ENCODE assay signal across 7 cellular contexts in the genomic region with DNA sequence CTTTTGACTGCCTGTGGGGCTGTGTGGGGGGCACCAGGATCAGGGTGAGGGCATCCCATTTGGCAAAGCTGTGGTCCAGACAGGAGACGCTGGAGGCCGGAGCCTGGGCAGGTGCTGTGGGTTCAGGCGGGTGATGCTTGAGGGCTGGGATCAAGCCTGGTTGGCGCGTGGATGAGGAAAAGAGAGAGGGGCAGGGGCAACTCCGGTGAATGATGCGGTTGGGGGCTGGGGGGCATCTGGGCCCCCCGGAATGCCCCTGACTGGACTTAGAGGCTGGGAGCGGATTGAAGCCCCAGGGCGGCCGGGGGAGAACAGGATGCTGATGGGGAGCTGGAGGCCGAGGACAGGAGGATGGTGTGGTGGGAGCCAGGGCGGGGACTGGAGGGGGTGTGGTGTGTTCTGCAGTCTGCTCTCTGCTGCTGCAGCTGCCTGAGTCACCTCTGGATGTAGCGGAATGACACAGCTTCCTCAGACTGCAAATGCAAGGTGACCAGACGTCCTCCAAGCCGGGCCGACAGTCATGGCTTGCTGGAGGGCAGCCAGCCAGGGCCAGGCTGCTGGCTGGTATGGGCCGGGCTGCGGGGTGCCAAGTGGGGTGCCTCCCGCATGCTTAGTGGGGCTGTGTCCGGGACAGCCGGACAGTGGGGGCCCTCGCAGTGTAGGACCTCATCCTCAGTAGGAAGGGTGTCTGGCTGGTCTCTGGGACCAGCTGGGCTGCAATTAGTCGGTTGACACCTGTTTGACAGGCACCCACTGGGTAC. TPM values are rescaled to one million over a fixed set of nuclear protein-coding genes. Genes with fewer than 3 reads are reported as not detected.
A peak's percentile ranks its signal among the peaks of the same experiment; 100 is the strongest.
DNase-seq lines count a peak whose midpoint lies in the region; ATAC-seq, FAIRE-seq and TF ChIP-seq lines count a peak whose summit lies in the region.

No MANE protein-coding gene starts in this region.

- CTCF ChIA-PET in K562 (lab: Yijun Ruan, JAX; ENCODE audit: low intra/inter-chr PET ratio), result no interaction called here

- H3K4me3 ChIP-seq in K562 (no peak overlapping the region), testis (no peak overlapping the region)

- POLR2A ChIA-PET in K562 (lab: Yijun Ruan, JAX), result interaction anchor here (0.6 to 1.7 kb wide), 9 partner anchors 8 to 485 kb away, joined by 3 to 6 read pairs (median 3); no protein-coding TSS in a partner anchor

- no TSS peak for BruUV-seq in K562 (replicated peaks; lab: Mats Ljungman, UMichigan)

- no peak for TF ChIP-seq CTCF in GM13977 (IDR thresholded peaks at IDR 0.05; ENCODE audit: extremely low read depth, insufficient read depth, missing control alignments)
- no peak for TF ChIP-seq CTCF in K562 (IDR thresholded peaks at IDR 0.05 in 2 of 3, conservative IDR thresholded peaks at IDR 0.05 in 1 of 3; ENCODE audit: insufficient read depth in 2 of 3, low read depth in 1 of 3, low read length in 3 of 3)
- TF ChIP-seq CTCF in testis (IDR thresholded peaks at IDR 0.05), result no peak

- TF ChIP-seq POLR2A in K562 (conservative IDR thresholded peaks at IDR 0.05), result no peak
- no peak for TF ChIP-seq POLR2A in testis (IDR thresholded peaks at IDR 0.05)

- DNase-seq in GM13977 (ENCODE audit: low spot score) (peak; percentile 73), NCI-H460 (ENCODE audit: extremely low read depth, low read depth) (peak; percentile 75), K562 (ENCODE audit: extremely low read depth in 1 of 4, low spot score in 3 of 4) (peak; percentile 49 to 88 (median 67)), left lobe of liver (ENCODE audit: low spot score) (peak; percentile 50), testis (no peak), NCI-H187 (lab: John Stamatoyannopoulos, UW) (no peak), NCI-H1092 (lab: John Stamatoyannopoulos, UW) (no peak)

- peak overlapping the region in 1 of 2 experiments; percentile 84; a peak in 2 of 4 replicates for H3K9ac ChIP-seq in K562 (ENCODE audit: insufficient read depth in 1 of 2, low read depth in 2 of 2, low read length in 2 of 2)

- in situ Hi-C loops in GM13977 (cut with MboI; ENCODE audit: low pct_unique_long_range_greater_than_20kb, low sequenced_read_pairs, unreplicated experiment) (no loop called here), K562 (cut with MboI) (no loop called here)

- H3K27ac ChIP-seq in K562 (ENCODE audit: extremely low read depth, low read depth, low read length) (peak overlapping the region; percentile 59; the same call in 1 of the 3 replicates), testis (peak overlapping the region; percentile 78 to 90)

- H3K79me2 ChIP-seq in K562 (ENCODE audit: control insufficient read depth, insufficient read depth, low read length), result peaks cover 73% of the 10 kb centered on the region

- peaks cover 14% of the 10 kb centered on the region for H3K9me1 ChIP-seq in K562 (ENCODE audit: control insufficient read depth, insufficient read depth, low read length)

- no peak for TF ChIP-seq EP300 in K562 (IDR thresholded peaks at IDR 0.05; ENCODE audit: low read length)

- peak; percentile 97 for FAIRE-seq in K562 (lab: Jason Lieb, UNC)

- WGBS in K562 (ENCODE audit: insufficient coverage, low coverage, missing lambda C conversion rate), result 44% methylated on average over 15 of the region's 24 CpGs
- WGBS in testis, 2 donors, result 80 to 91% methylated on average over 13 to 24 of the region's 24 CpGs

- no peaks in the 10 kb centered on the region for H3K9me3 ChIP-seq in K562 (replicated peaks; ENCODE audit: control insufficient read depth, insufficient read depth, low read depth, low read length)
- H3K9me3 ChIP-seq in testis, result no peaks in the 10 kb centered on the region

- H3K36me3 ChIP-seq in K562 (ENCODE audit: control insufficient read depth, insufficient read depth, low read length), result peaks cover 19% of the 10 kb centered on the region; the same call in 2 of the 3 replicates
- H3K36me3 ChIP-seq in testis (ENCODE audit: low read depth, missing control alignments), result no peaks in the 10 kb centered on the region

- intact Hi-C loops in K562 (cut with micrococcal nuclease) (no loop called here), testis (cut with DNase I; ENCODE audit: low total_unique reads) (no loop called here)

- H3K27me3 ChIP-seq in K562 (ENCODE audit: control insufficient read depth in 2 of 2, insufficient read depth in 2 of 2, low read length in 2 of 2) (peaks cover 0 to 3% of the 10 kb centered on the region in 2 experiments; a peak in 2 of 5 replicates), testis (no peaks in the 10 kb centered on the region)

- peaks cover 53% of the 10 kb centered on the region for H4K20me1 ChIP-seq in K562 (replicated peaks; ENCODE audit: control insufficient read depth, insufficient read depth, low read length)

- no peak overlapping the region for H2AFZ ChIP-seq in K562 (ENCODE audit: low read depth, low read length)

- ATAC-seq in K562 (peak; percentile 82), left lobe of liver (no peak)

- H3K4me2 ChIP-seq in K562 (ENCODE audit: insufficient read depth, low read length), result no peak overlapping the region

- H3K4me1 ChIP-seq in K562 (replicated peaks in 1 of 2; ENCODE audit: control insufficient read depth in 2 of 2, insufficient read depth in 2 of 2, low read length in 2 of 2), result peaks cover 45 to 88% of the 10 kb centered on the region in 2 experiments
- H3K4me1 ChIP-seq in testis, result peaks cover 42% of the 10 kb centered on the region

- TF ChIP-seq RAD21 in K562 (CRISPR knock-in tag; conservative IDR thresholded peaks at IDR 0.05 in 1 of 2, IDR thresholded peaks at IDR 0.05 in 1 of 2), result no peak

RNA-seq across cellular contexts. Expression of a gene that starts 3.2 kb away (rescaled TPM):
- 114 and 126 TPM in 2 replicates for total RNA-seq in NCI-H460 (2014; rRNA removed; shearing (Covaris generic))
- polyA plus RNA-seq in NCI-H460 (2014; cell fraction: nucleus; rRNA removed), result 381 and 411 TPM in 2 replicates
- total RNA-seq in K562 (2011; cell fraction: chromatin; rRNA removed; ENCODE audit: low replicate concordance), result 8.5 and 20.5 TPM in 2 replicates
- total RNA-seq in K562 (2011; cell fraction: nucleolus; rRNA removed), result 11.2 and 12.1 TPM in 2 replicates
- total RNA-seq in K562 (2011; cell fraction: nucleoplasm; rRNA removed), result 5.1 and 7.6 TPM in 2 replicates
- total RNA-seq in K562 (2014; rRNA removed), result 11.7 and 15.6 TPM in 2 replicates
- 1.1 and 1.3 TPM in 2 replicates for total RNA-seq in K562 (2014; rRNA removed; fragmentation: Illumina TruSeq; extraction: Trizol)
- total RNA-seq in K562 (2015; rRNA removed; fragmentation: Illumina TruSeq; extraction: Trizol), result 4.7 and 5.5 TPM in 2 replicates
- 17.6 and 24.4 TPM in 2 replicates for total RNA-seq in K562 (2021)
- 2.1 and 4.9 TPM in 2 replicates for polyA plus RNA-seq in K562 (2011; rRNA removed)
- polyA plus RNA-seq in K562 (2011; cell fraction: cytosol; rRNA removed), result 3.8 and 5.1 TPM in 2 replicates
- 9.8 and 26.1 TPM in 2 replicates for polyA plus RNA-seq in K562 (2011; cell fraction: nucleus; rRNA removed)
- 11.2 and 12.1 TPM in 2 replicates for polyA plus RNA-seq in K562 (2012)
- polyA plus RNA-seq in K562 (2014; fragmentation: Illumina TruSeq; extraction: Trizol), result 3.7 and 6.9 TPM in 2 replicates
- polyA plus RNA-seq in K562 (2014; fragmentation: Nextera tagmentation; extraction: Ambion mirVana), result under 1 TPM; 0.04 to 0.07 TPM
- 12.8 and 13.5 TPM in 2 replicates for polyA plus RNA-seq in K562 (2014; rRNA removed)
- 0.66 and 1.1 TPM in 2 replicates for polyA minus RNA-seq in K562 (2011; rRNA and poly(A)+ RNA removed)
- polyA minus RNA-seq in K562 (2011; cell fraction: cytosol; rRNA and poly(A)+ RNA removed), result 5.5 and 7.7 TPM in 2 replicates
- polyA minus RNA-seq in K562 (2011; cell fraction: nucleus; rRNA and poly(A)+ RNA removed), result 3.6 and 3.8 TPM in 2 replicates
- total RNA-seq in left lobe of liver, result 11.6 TPM
- 10 to 100 TPM; 17.9 to 25.8 TPM for total RNA-seq in testis
- 15.0 TPM for polyA plus RNA-seq in testis (ENCODE audit: insufficient read depth, low read depth, low replicate concordance)

RNA-seq across cellular contexts. Expression of a gene that starts 22.3 kb away (rescaled TPM):
- total RNA-seq in NCI-H460 (2014; rRNA removed; shearing (Covaris generic)), result 6.4 and 6.7 TPM in 2 replicates
- polyA plus RNA-seq in NCI-H460 (2014; cell fraction: nucleus; rRNA removed), result 21.4 and 27.9 TPM in 2 replicates
- 0.32 and 2.6 TPM in 2 replicates for total RNA-seq in K562 (2011; cell fraction: chromatin; rRNA removed; ENCODE audit: low replicate concordance)
- total RNA-seq in K562 (2011; cell fraction: nucleolus; rRNA removed), result 0.66 and 1.5 TPM in 2 replicates
- 0.29 and 1.8 TPM in 2 replicates for total RNA-seq in K562 (2011; cell fraction: nucleoplasm; rRNA removed)
- total RNA-seq in K562 (2014; rRNA removed) (0.18 TPM in 1 of 2 replicates, not detected in the other), K562 (2014; rRNA removed; fragmentation: Illumina TruSeq; extraction: Trizol) (not detected in 2 replicates), K562 (2015; rRNA removed; fragmentation: Illumina TruSeq; extraction: Trizol) (not detected in 2 replicates), K562 (2021) (0.11 and 0.31 TPM in 2 replicates), left lobe of liver (44.6 TPM), testis (10 to 100 TPM; 18.7 to 20.9 TPM)
- polyA plus RNA-seq in K562 (2011; rRNA removed) (0.10 and 0.20 TPM in 2 replicates), K562 (2014; fragmentation: Illumina TruSeq; extraction: Trizol) (not detected in 2 replicates), K562 (2014; fragmentation: Nextera tagmentation; extraction: Ambion mirVana) (not detected), K562 (2014; rRNA removed) (not detected in 2 replicates), testis (ENCODE audit: insufficient read depth, low read depth, low replicate concordance) (7.1 TPM)
- polyA plus RNA-seq in K562 (2011; cell fraction: cytosol; rRNA removed), result 0.12 and 0.72 TPM in 2 replicates
- 0.53 and 1.7 TPM in 2 replicates for polyA plus RNA-seq in K562 (2011; cell fraction: nucleus; rRNA removed)
- polyA plus RNA-seq in K562 (2012), result 0.04 and 0.12 TPM in 2 replicates
- polyA minus RNA-seq in K562 (2011; rRNA and poly(A)+ RNA removed), result 0.14 and 0.15 TPM in 2 replicates
- 0.19 and 0.27 TPM in 2 replicates for polyA minus RNA-seq in K562 (2011; cell fraction: cytosol; rRNA and poly(A)+ RNA removed)
- polyA minus RNA-seq in K562 (2011; cell fraction: nucleus; rRNA and poly(A)+ RNA removed), result 0.89 and 1.1 TPM in 2 replicates

RNA-seq across cellular contexts. Expression of a gene that starts 29.6 kb away (rescaled TPM):
- 43.1 and 48.7 TPM in 2 replicates for total RNA-seq in NCI-H460 (2014; rRNA removed; shearing (Covaris generic))
- polyA plus RNA-seq in NCI-H460 (2014; cell fraction: nucleus; rRNA removed), result 130 and 165 TPM in 2 replicates
- 67.2 and 276 TPM in 2 replicates for total RNA-seq in K562 (2011; cell fraction: chromatin; rRNA removed; ENCODE audit: low replicate concordance)
- total RNA-seq in K562 (2011; cell fraction: nucleolus; rRNA removed), result 199 and 200 TPM in 2 replicates
- total RNA-seq in K562 (2011; cell fraction: nucleoplasm; rRNA removed), result 92.5 and 92.7 TPM in 2 replicates
- total RNA-seq in K562 (2014; rRNA removed) (34.9 and 39.7 TPM in 2 replicates), K562 (2014; rRNA removed; fragmentation: Illumina TruSeq; extraction: Trizol) (4.1 and 6.8 TPM in 2 replicates), K562 (2015; rRNA removed; fragmentation: Illumina TruSeq; extraction: Trizol) (19.2 and 20.1 TPM in 2 replicates), K562 (2021) (105 and 119 TPM in 2 replicates), left lobe of liver (55.5 TPM), testis (100 to 1,000 TPM; 142 to 185 TPM)
- polyA plus RNA-seq in K562 (2011; rRNA removed) (12.0 and 28.0 TPM in 2 replicates), K562 (2014; fragmentation: Illumina TruSeq; extraction: Trizol) (18.5 and 66.3 TPM in 2 replicates), K562 (2014; fragmentation: Nextera tagmentation; extraction: Ambion mirVana) (1 to 10 TPM in 1 of 2 experiments, under 1 TPM in 1; 0.34 to 1.7 TPM), K562 (2014; rRNA removed) (46.7 and 55.1 TPM in 2 replicates), testis (ENCODE audit: insufficient read depth, low read depth, low replicate concordance) (142 TPM)
- polyA plus RNA-seq in K562 (2011; cell fraction: cytosol; rRNA removed), result 17.5 and 46.7 TPM in 2 replicates
- polyA plus RNA-seq in K562 (2011; cell fraction: nucleus; rRNA removed), result 146 and 297 TPM in 2 replicates
- 62.7 and 64.6 TPM in 2 replicates for polyA plus RNA-seq in K562 (2012)
- 9.8 and 11.1 TPM in 2 replicates for polyA minus RNA-seq in K562 (2011; rRNA and poly(A)+ RNA removed)
- 38.7 and 69.3 TPM in 2 replicates for polyA minus RNA-seq in K562 (2011; cell fraction: cytosol; rRNA and poly(A)+ RNA removed)
- polyA minus RNA-seq in K562 (2011; cell fraction: nucleus; rRNA and poly(A)+ RNA removed), result 52.6 and 57.9 TPM in 2 replicates

RNA-seq across cellular contexts. Expression of a gene that starts 36.1 kb away (rescaled TPM):
- 125 and 137 TPM in 2 replicates for total RNA-seq in NCI-H460 (2014; rRNA removed; shearing (Covaris generic))
- polyA plus RNA-seq in NCI-H460 (2014; cell fraction: nucleus; rRNA removed), result 190 and 249 TPM in 2 replicates
- total RNA-seq in K562 (2011; cell fraction: chromatin; rRNA removed; ENCODE audit: low replicate concordance), result 26.2 and 74.4 TPM in 2 replicates
- 89.7 and 92.9 TPM in 2 replicates for total RNA-seq in K562 (2011; cell fraction: nucleolus; rRNA removed)
- total RNA-seq in K562 (2011; cell fraction: nucleoplasm; rRNA removed), result 63.3 and 66.8 TPM in 2 replicates
- total RNA-seq in K562 (2014; rRNA removed), result 122 and 132 TPM in 2 replicates
- total RNA-seq in K562 (2014; rRNA removed; fragmentation: Illumina TruSeq; extraction: Trizol), result 46.5 and 57.2 TPM in 2 replicates
- 81.5 and 83.4 TPM in 2 replicates for total RNA-seq in K562 (2015; rRNA removed; fragmentation: Illumina TruSeq; extraction: Trizol)
- 77.3 and 80.1 TPM in 2 replicates for total RNA-seq in K562 (2021)
- 93.6 and 96.3 TPM in 2 replicates for polyA plus RNA-seq in K562 (2011; rRNA removed)
- 110 and 136 TPM in 2 replicates for polyA plus RNA-seq in K562 (2011; cell fraction: cytosol; rRNA removed)
- 144 and 158 TPM in 2 replicates for polyA plus RNA-seq in K562 (2011; cell fraction: nucleus; rRNA removed)
- 65.4 and 71.5 TPM in 2 replicates for polyA plus RNA-seq in K562 (2012)
- 54.0 and 64.6 TPM in 2 replicates for polyA plus RNA-seq in K562 (2014; fragmentation: Illumina TruSeq; extraction: Trizol)
- polyA plus RNA-seq in K562 (2014; fragmentation: Nextera tagmentation; extraction: Ambion mirVana), result 10 to 100 TPM; 34.8 to 55.3 TPM
- 121 and 136 TPM in 2 replicates for polyA plus RNA-seq in K562 (2014; rRNA removed)
- polyA minus RNA-seq in K562 (2011; rRNA and poly(A)+ RNA removed), result 20.1 and 30.9 TPM in 2 replicates
- 22.6 and 24.3 TPM in 2 replicates for polyA minus RNA-seq in K562 (2011; cell fraction: cytosol; rRNA and poly(A)+ RNA removed)
- 12.3 and 13.9 TPM in 2 replicates for polyA minus RNA-seq in K562 (2011; cell fraction: nucleus; rRNA and poly(A)+ RNA removed)
- 10.7 TPM for total RNA-seq in left lobe of liver
- 10 to 100 TPM; 39.1 to 44.5 TPM for total RNA-seq in testis
- polyA plus RNA-seq in testis (ENCODE audit: insufficient read depth, low read depth, low replicate concordance), result 23.7 TPM

Comparison
In these comparisons a context has a peak if more than half of its experiments do, and no peak if none do; other contexts are left out.
1. DNase-seq: peak in GM13977 (single experiment), NCI-H460 (single experiment), K562 (4 of 4) and left lobe of liver (single experiment); none in testis (single experiment), NCI-H187 (0 of 2) and NCI-H1092 (single experiment).